10 cellular contexts compared by ENCODE assay signal in genomic region chr7:18499407-18500197, GRCh38. TPM values are rescaled to one million over a fixed set of nuclear protein-coding genes. Genes with fewer than 3 reads are reported as not detected.
DNase-seq lines count a peak whose midpoint lies in the region; FAIRE-seq and TF ChIP-seq lines count a peak whose summit lies in the region.
"Had no signal": no experiment of that assay in that cellular context is flagged by ENCODE, and none has a peak within 500 bp of the region (broad histone marks: within the 10 kb centered on the region; RNA-seq: fewer than 3 reads in every experiment).

No MANE protein-coding gene starts in this region.

- TF ChIP-seq POLR2A in prostate gland (IDR thresholded peaks at IDR 0.05), result no peak

- H3K9me3 ChIP-seq in prostate gland, result no peaks in the 10 kb centered on the region

- H3K27me3 ChIP-seq in bronchial epithelial cell (ENCODE audit: control insufficient read depth, insufficient read depth, low read length) (no peaks in the 10 kb centered on the region), prostate gland (replicated peaks; ENCODE audit: insufficient read depth) (no peaks in the 10 kb centered on the region)

- DNase-seq in GM03348 (ENCODE audit: low spot score) (peak; percentile 20), NCI-H146 treated with DMSO at 0.1 percent for 48 hours (lab: John Stamatoyannopoulos, UW; ENCODE audit: unreplicated experiment) (peak; percentile 18), bronchial epithelial cell (ENCODE audit: low read depth) (peak; percentile 50), prostate gland (ENCODE audit: low spot score) (peak; percentile 24), HuH-7.5 (ENCODE audit: low spot score) (no peak), NOMO-1 treated with DMSO at 0.1 percent for 48 hours (lab: John Stamatoyannopoulos, UW; ENCODE audit: unreplicated experiment) (no peak)
- DNase-seq in stimulated activated CD4-positive, alpha-beta T cell treated with anti-CD3 and anti-CD28 coated beads, Interleukin-2, amount 100 ng/mL, for 48 hours, result no peak
- DNase-seq: activated T-cell treated with anti-CD3 and anti-CD28 coated beads, Interleukin-2, amount 50 U/mL, for 24 hours; erythroblast; stimulated activated naive CD8-positive, alpha-beta T cell treated with anti-CD3 and anti-CD28 coated beads, Interleukin-15, Interleukin-2, amounts not matched to agents 100 U/mL and 50 U/mL, for 24 hours had no signal

- intact Hi-C loops in prostate gland (cut with DNase I), result no loop called here

- TF ChIP-seq CTCF in bronchial epithelial cell (IDR thresholded peaks at IDR 0.05; ENCODE audit: insufficient read depth, low read length, severe bottlenecking), result no peak
- TF ChIP-seq CTCF in prostate gland (IDR thresholded peaks at IDR 0.05), result no peak

- H3K36me3 ChIP-seq in bronchial epithelial cell (ENCODE audit: control insufficient read depth, insufficient read depth, low read length), result no peaks in the 10 kb centered on the region
- H3K36me3 ChIP-seq in prostate gland, result no peaks in the 10 kb centered on the region

- H3K4me1 ChIP-seq in prostate gland (replicated peaks), result no peaks in the 10 kb centered on the region

- H3K27ac ChIP-seq in prostate gland, result no peak overlapping the region

- no peak overlapping the region for H3K4me3 ChIP-seq in bronchial epithelial cell (ENCODE audit: low read depth, low read length)
- no peak overlapping the region for H3K4me3 ChIP-seq in prostate gland

- no peak for FAIRE-seq in bronchial epithelial cell (lab: Jason Lieb, UNC)

- WGBS in prostate gland, result 68% methylated on average over 3 of the region's 3 CpGs

RNA-seq across cellular contexts. Expression of gene HDAC9, which starts 4.1 kb away (rescaled TPM):
- total RNA-seq in bronchial epithelial cell (12.1 and 18.9 TPM in 2 replicates), prostate gland (10 to 100 TPM in 1 of 2 donors, 1 to 10 TPM in 1; 8.3 to 31.9 TPM)

Comparison
In these comparisons a context has a peak if more than half of its experiments do, and no peak if none do; other contexts are left out.
1. DNase-seq: peak in GM03348 (single experiment), NCI-H146 treated with DMSO at 0.1 percent for 48 hours (single experiment), bronchial epithelial cell (single experiment) and prostate gland (single experiment); none in HuH-7.5 (single experiment), NOMO-1 treated with DMSO at 0.1 percent for 48 hours (single experiment) and stimulated activated CD4-positive, alpha-beta T cell treated with anti-CD3 and anti-CD28 coated beads, Interleukin-2, amount 100 ng/mL, for 48 hours (0 of 2).